ENCODE assay signal across 8 cellular contexts in genomic region chrX:149830192-149830873, GRCh38.
DNase-seq lines count a peak whose midpoint lies in the region; ATAC-seq and FAIRE-seq lines count a peak whose summit lies in the region.

No MANE protein-coding gene starts in this region.

- peak; percentile 21 for FAIRE-seq in GM18507 (lab: Jason Lieb, UNC)

- ATAC-seq in HG02852 (IDR thresholded peaks at IDR 0.05; ENCODE audit: unreplicated experiment): peak; percentile 45

- H3K27ac Mint-ChIP-seq in activated T-cell treated with anti-CD3 and anti-CD28 coated beads, Interleukin-2, amount 50 U/mL, for 24 hours: peak overlapping the region; percentile 88

- DNase-seq in GM18507 (ENCODE audit: extremely low spot score, insufficient read length, low read depth): no peak
- peak; percentile 56 for DNase-seq in activated T-cell treated with anti-CD3 and anti-CD28 coated beads, Interleukin-2, amount 50 U/mL, for 24 hours
- peak; percentile 30 for DNase-seq in glomerular visceral epithelial cell (ENCODE audit: extremely low spot score)
- peak; percentile 9 for DNase-seq in stimulated activated CD8-positive, alpha-beta memory T cell treated with anti-CD3 and anti-CD28 coated beads, Interleukin-4, amount 100 ng/mL, for 24 hours (ENCODE audit: low read depth)
- DNase-seq in NCI-H2171 (lab: John Stamatoyannopoulos, UW): no peak
- DNase-seq in NCI-H748 treated with DMSO at 0.1 percent for 48 hours (lab: John Stamatoyannopoulos, UW): no peak
- DNase-seq in SW 1271 (lab: John Stamatoyannopoulos, UW): no peak

- no peaks in the 10 kb centered on the region for H3K9me3 Mint-ChIP-seq in activated T-cell treated with anti-CD3 and anti-CD28 coated beads, Interleukin-2, amount 50 U/mL, for 24 hours

- peaks cover 23% of the 10 kb centered on the region for H3K4me1 Mint-ChIP-seq in activated T-cell treated with anti-CD3 and anti-CD28 coated beads, Interleukin-2, amount 50 U/mL, for 24 hours (ENCODE audit: low read depth)

- peak overlapping the region; percentile 69 for H3K4me3 Mint-ChIP-seq in activated T-cell treated with anti-CD3 and anti-CD28 coated beads, Interleukin-2, amount 50 U/mL, for 24 hours

- H3K27me3 Mint-ChIP-seq in activated T-cell treated with anti-CD3 and anti-CD28 coated beads, Interleukin-2, amount 50 U/mL, for 24 hours: peaks cover 60% of the 10 kb centered on the region

- no peaks in the 10 kb centered on the region for H3K36me3 Mint-ChIP-seq in activated T-cell treated with anti-CD3 and anti-CD28 coated beads, Interleukin-2, amount 50 U/mL, for 24 hours (ENCODE audit: low read depth)

Comparison
In these comparisons a context has a peak if more than half of its experiments do, and no peak if none do; other contexts are left out.
1. DNase-seq: peak in activated T-cell treated with anti-CD3 and anti-CD28 coated beads, Interleukin-2, amount 50 U/mL, for 24 hours (single experiment), glomerular visceral epithelial cell (single experiment) and stimulated activated CD8-positive, alpha-beta memory T cell treated with anti-CD3 and anti-CD28 coated beads, Interleukin-4, amount 100 ng/mL, for 24 hours (single experiment); none in GM18507 (single experiment), NCI-H2171 (single experiment), NCI-H748 treated with DMSO at 0.1 percent for 48 hours (single experiment) and SW 1271 (0 of 2).